ENCODE assay signal across 8 cellular contexts in genomic region chr17:64635647-64636305, GRCh38. TPM values are rescaled to one million over a fixed set of nuclear protein-coding genes. Genes with fewer than 3 reads are reported as not detected.
A peak's percentile ranks its signal among the peaks of the same experiment; 100 is the strongest.
DNase-seq lines count a peak whose midpoint lies in the region; ATAC-seq lines count a peak whose summit lies in the region.

No MANE protein-coding gene starts in this region.

- no peak overlapping the region for H3K27ac Mint-ChIP-seq in T-helper 17 cell

- H3K9me3 ChIP-seq in T-helper 17 cell (ENCODE audit: control insufficient read depth, low read length, poor library complexity, severe bottlenecking), result no peaks in the 10 kb centered on the region

- peaks cover 48% of the 10 kb centered on the region for H3K4me1 Mint-ChIP-seq in T-helper 17 cell

- H3K4me3 Mint-ChIP-seq in T-helper 17 cell, result no peak overlapping the region

- ATAC-seq in GM21529 (IDR thresholded peaks at IDR 0.05; ENCODE audit: unreplicated experiment), result peak; percentile 85
- no peak for ATAC-seq in T-helper 17 cell

- DNase-seq in GM04504 (ENCODE audit: low read depth) (peak; percentile 69), M059J (ENCODE audit: low read depth) (peak; percentile 66), epithelial cell of prostate (ENCODE audit: low read depth, low spot score) (no peak), SKM-1 (lab: John Stamatoyannopoulos, UW; ENCODE audit: unreplicated experiment) (no peak), HK-2 (ENCODE audit: unreplicated experiment) (no peak), NCI-H1092 treated with DMSO at 0.1 percent for 48 hours (lab: John Stamatoyannopoulos, UW) (no peak), T-helper 17 cell (no peak)

- H3K27me3 Mint-ChIP-seq in T-helper 17 cell, result no peaks in the 10 kb centered on the region

- peaks cover 2% of the 10 kb centered on the region for H3K36me3 Mint-ChIP-seq in T-helper 17 cell (ENCODE audit: low read depth)

- peak overlapping the region; percentile 56 for H3K27ac ChIP-seq in epithelial cell of prostate

RNA-seq across cellular contexts. Expression of gene SMURF2, which starts 26.3 kb away (rescaled TPM):
- 43.3 and 68.7 TPM in 2 replicates for total RNA-seq in M059J (2014; rRNA removed; shearing (Covaris generic))
- total RNA-seq in T-helper 17 cell, result 10 to 100 TPM; 25.4 to 26.6 TPM

Comparison
In these comparisons a context has a peak if more than half of its experiments do, and no peak if none do; other contexts are left out.
1. DNase-seq: peak in GM04504 (single experiment) and M059J (single experiment); none in epithelial cell of prostate (single experiment), SKM-1 (single experiment), HK-2 (single experiment), NCI-H1092 treated with DMSO at 0.1 percent for 48 hours (single experiment) and T-helper 17 cell (0 of 3).